9 cellular contexts compared by ENCODE assay signal in genomic region chr4:41142946-41143720, GRCh38.
A peak's percentile ranks its signal among the peaks of the same experiment; 100 is the strongest.
DNase-seq lines count a peak whose midpoint lies in the region; ATAC-seq, FAIRE-seq and TF ChIP-seq lines count a peak whose summit lies in the region.
"Had no signal": no experiment of that assay in that cellular context is flagged by ENCODE, and none has a peak within 500 bp of the region (broad histone marks: within the 10 kb centered on the region; RNA-seq: fewer than 3 reads in every experiment).

No MANE protein-coding gene starts in this region.

- peak; percentile 85 for ATAC-seq in upper lobe of right lung
- no peak for ATAC-seq in HG02623 (IDR thresholded peaks at IDR 0.05; ENCODE audit: unreplicated experiment)

- CTCF ChIA-PET in H1 (lab: Charles Lee; ENCODE audit: partially characterized antibody) = interaction anchor here (0.6 to 0.8 kb wide), 2 partner anchors 25 to 1510 kb away, joined by 3 to 4 read pairs; no protein-coding TSS in a partner anchor

- no peak for TF ChIP-seq CTCF in H1 (IDR thresholded peaks at IDR 0.05; ENCODE audit: control extremely low read depth in 1 of 3, insufficient read depth in 1 of 3, low read depth in 1 of 3, low read length in 3 of 3)
- no peak for TF ChIP-seq CTCF in upper lobe of right lung (IDR thresholded peaks at IDR 0.05)

- H3K27ac ChIP-seq in H1 (ENCODE audit: low read depth, low read length) (no peak overlapping the region), mesendoderm (ENCODE audit: low read depth, low read length) (no peak overlapping the region), upper lobe of right lung (peak overlapping the region; percentile 77)

- 87% methylated on average over 7 of the region's 7 CpGs; no CpG with 5 or more reads in 1 of the 2 experiments for WGBS in H1 (ENCODE audit: extremely low coverage in 1 of 2, insufficient coverage in 1 of 2, insufficient read length in 1 of 2, insufficient replicate concordance in 2 of 2, low coverage in 1 of 2, low lambda C conversion rate in 2 of 2, missing lambda C conversion rate in 1 of 2), 2 experiments
- WGBS in mesendoderm (ENCODE audit: extremely low coverage, insufficient coverage, low lambda C conversion rate) = no CpG with 5 or more reads among the region's 7 CpGs

- no peak overlapping the region for H2BK12ac ChIP-seq in H1 (ENCODE audit: low read depth, low read length)

- H2BK5ac ChIP-seq in H1 (ENCODE audit: low read depth, low read length) (no peak overlapping the region), mesendoderm (ENCODE audit: low read length) (no peak overlapping the region)

- no peak overlapping the region for H3K4ac ChIP-seq in H1 (replicated peaks; ENCODE audit: insufficient read length, low read depth, low read length)
- H3K4ac ChIP-seq in mesendoderm (ENCODE audit: low read depth, low read length) = no peak overlapping the region

- H3K27me3 ChIP-seq in H1 (replicated peaks in 1 of 4; ENCODE audit: control insufficient read depth in 3 of 4, extremely low read depth in 1 of 4, insufficient read depth in 3 of 4, low read length in 3 of 4) (no peaks in the 10 kb centered on the region), mesendoderm (ENCODE audit: insufficient read depth, low read length, poor library complexity) (no peaks in the 10 kb centered on the region), upper lobe of right lung (no peaks in the 10 kb centered on the region)

- H4K8ac ChIP-seq in H1 (ENCODE audit: extremely low read depth, insufficient read depth, low read length) = no peak overlapping the region
- H4K8ac ChIP-seq in mesendoderm (ENCODE audit: low read depth, low read length) = no peak overlapping the region

- peaks cover 2 to 11% (median 8%) of the 10 kb centered on the region in 4 experiments; a peak in 4 of 7 replicates for H3K4me1 ChIP-seq in H1 (replicated peaks in 1 of 4; ENCODE audit: control insufficient read depth in 3 of 4, insufficient read depth in 4 of 4, low read length in 3 of 4)
- peaks cover 2% of the 10 kb centered on the region for H3K4me1 ChIP-seq in mesendoderm (ENCODE audit: control insufficient read depth, low read depth, low read length)
- H3K4me1 ChIP-seq in upper lobe of right lung = peaks cover 53% of the 10 kb centered on the region

- intact Hi-C loops in upper lobe of right lung (cut with DNase I) = no loop called here

- H3K9me3 ChIP-seq in H1 (ENCODE audit: insufficient read depth in 2 of 2, low read depth in 1 of 2, low read length in 1 of 2) = no peaks in the 10 kb centered on the region
- H3K9me3 ChIP-seq in upper lobe of right lung = no peaks in the 10 kb centered on the region

- POLR2A ChIA-PET in H1 (lab: Charles Lee; ENCODE audit: partially characterized antibody) = no interaction called here

- H2AFZ ChIP-seq in H1 (ENCODE audit: low read length) = no peak overlapping the region

- 0 out of 2 replicates have a peak overlapping the region, but pooled peaks have one; percentile 63 for H2BK20ac ChIP-seq in H1 (ENCODE audit: low read length)

- no peak for FAIRE-seq in H1 (lab: Jason Lieb, UNC)

- H2AK5ac ChIP-seq in H1 (ENCODE audit: low read depth, low read length) (no peak overlapping the region), mesendoderm (ENCODE audit: low read length) (no peak overlapping the region)

- no peak for TF ChIP-seq RAD21 in H1 (IDR thresholded peaks at IDR 0.05 in 1 of 2, conservative IDR thresholded peaks at IDR 0.05 in 1 of 2; ENCODE audit: low read depth in 2 of 2, low read length in 2 of 2)

- H4K91ac ChIP-seq in H1 (replicated peaks; ENCODE audit: insufficient read length, low read length) = no peak overlapping the region

- no peak overlapping the region for H3K14ac ChIP-seq in H1 (ENCODE audit: insufficient read length)

- H3K23me2 ChIP-seq in H1 (ENCODE audit: low read depth, low read length) = no peaks in the 10 kb centered on the region

- H3K18ac ChIP-seq in H1 (ENCODE audit: extremely low read depth, low read length) (no peak overlapping the region), mesendoderm (ENCODE audit: low read length) (peak overlapping the region; percentile 78)

- no peak overlapping the region for H3K4me3 ChIP-seq in H1 (ENCODE audit: extremely low read depth in 1 of 4, insufficient read depth in 2 of 4, low read depth in 3 of 4, low read length in 4 of 4)
- no peak overlapping the region for H3K4me3 ChIP-seq in mesendoderm (ENCODE audit: low read length)
- no peak overlapping the region for H3K4me3 ChIP-seq in upper lobe of right lung

- H3K23ac ChIP-seq in H1 (ENCODE audit: insufficient read length) = no peak overlapping the region
- H3K23ac ChIP-seq in mesendoderm (ENCODE audit: low read length) = no peak overlapping the region

- H3K36me3 ChIP-seq in H1 (ENCODE audit: control insufficient read depth in 2 of 4, insufficient read depth in 4 of 4, low read length in 3 of 4) (peaks cover 0 to 3% (median 0%) of the 10 kb centered on the region in 4 experiments; a peak in 2 of 8 replicates), mesendoderm (ENCODE audit: control insufficient read depth, insufficient read depth, low read length) (no peaks in the 10 kb centered on the region), upper lobe of right lung (no peaks in the 10 kb centered on the region)

- TF ChIP-seq EP300 in H1 (IDR thresholded peaks at IDR 0.05; ENCODE audit: borderline replicate concordance in 1 of 2, low read depth in 2 of 2, low read length in 2 of 2) = no peak

- no peaks in the 10 kb centered on the region for H4K20me1 ChIP-seq in H1 (replicated peaks in 1 of 2; ENCODE audit: control insufficient read depth in 1 of 2, insufficient read depth in 2 of 2, low read length in 2 of 2)

- H3K79me1 ChIP-seq in H1 (ENCODE audit: low read depth, low read length) = peaks cover 3% of the 10 kb centered on the region; the same call in 1 of the 2 replicates
- peaks cover 8% of the 10 kb centered on the region for H3K79me1 ChIP-seq in mesendoderm (ENCODE audit: low read length)

- no peak overlapping the region for H3K56ac ChIP-seq in H1 (replicated peaks; ENCODE audit: insufficient read length, low read depth, low read length)
- H3K56ac ChIP-seq in mesendoderm (ENCODE audit: low read length) = no peak overlapping the region

- TF ChIP-seq POLR2A in H1 (IDR thresholded peaks at IDR 0.05; ENCODE audit: control extremely low read depth in 1 of 2, low read depth in 2 of 2, low read length in 2 of 2) = no peak

- H4K5ac ChIP-seq in H1 (ENCODE audit: insufficient read length, low read depth, low read length) (no peak overlapping the region), mesendoderm (ENCODE audit: low read length) (no peak overlapping the region)

- DNase-seq in M059J (ENCODE audit: low read depth) (peak; percentile 96), H1 (ENCODE audit: low read depth in 1 of 2, low spot score in 2 of 2) (no peak), mesendoderm (no peak), upper lobe of right lung (no peak), NOMO-1 treated with dmso at 0.1 percent for 144 hours (lab: John Stamatoyannopoulos, UW; ENCODE audit: unreplicated experiment) (no peak), NCI-H2196 (lab: John Stamatoyannopoulos, UW; ENCODE audit: unreplicated experiment) (no peak), SIG-M5 treated with dmso at 0.1 percent for 504 hours (lab: John Stamatoyannopoulos, UW; ENCODE audit: unreplicated experiment) (no peak)
- DNase-seq: NCI-H1048 had no signal

- H2BK15ac ChIP-seq in H1 (ENCODE audit: low read length) (no peak overlapping the region), mesendoderm (replicated peaks; ENCODE audit: low read depth) (no peak overlapping the region)

- no peak overlapping the region for H3K4me2 ChIP-seq in H1 (ENCODE audit: insufficient read depth in 1 of 2, low read depth in 2 of 2, low read length in 2 of 2)
- no peak overlapping the region for H3K4me2 ChIP-seq in mesendoderm (ENCODE audit: low read length)

- peaks cover 0 to 17% of the 10 kb centered on the region in 2 experiments; a peak in 2 of 4 replicates for H3K79me2 ChIP-seq in H1 (ENCODE audit: control insufficient read depth in 1 of 2, insufficient read depth in 2 of 2, low read length in 2 of 2)
- H3K79me2 ChIP-seq in mesendoderm (ENCODE audit: control insufficient read depth, insufficient read depth, low read length) = peaks cover 4% of the 10 kb centered on the region

- no peak overlapping the region for H2BK120ac ChIP-seq in H1 (replicated peaks; ENCODE audit: low read depth, low read length)
- no peak overlapping the region for H2BK120ac ChIP-seq in mesendoderm (ENCODE audit: low read depth, low read length)

- H3K9ac ChIP-seq in H1 (replicated peaks in 1 of 4; ENCODE audit: extremely low read depth in 1 of 4, low read depth in 3 of 4, low read length in 3 of 4) (no peak overlapping the region), mesendoderm (ENCODE audit: low read length) (no peak overlapping the region)

TF ChIP-seq in H1, 55 proteins besides CTCF, POLR2A, EP300 and RAD21 (continues in another document):
- TF ChIP-seq BRCA1 (IDR thresholded peaks at IDR 0.05; ENCODE audit: low read depth, low read length) (no peak), SIX5 (IDR thresholded peaks at IDR 0.05; ENCODE audit: low read depth, low read length) (no peak), KDM4A (IDR thresholded peaks at IDR 0.05; ENCODE audit: low read depth, low read length, severe bottlenecking) (no peak), HDAC6 (IDR thresholded peaks at IDR 0.05; ENCODE audit: low read depth, low read length) (no peak)
